16 cellular contexts compared by ENCODE assay signal in genomic region chr17:36941265-36942021, GRCh38. TPM values are rescaled to one million over a fixed set of nuclear protein-coding genes. Genes with fewer than 3 reads are reported as not detected.
DNase-seq lines count a peak whose midpoint lies in the region; TF ChIP-seq lines count a peak whose summit lies in the region.
"Had no signal": no experiment of that assay in that cellular context is flagged by ENCODE, and none has a peak within 500 bp of the region (broad histone marks: within the 10 kb centered on the region; RNA-seq: fewer than 3 reads in every experiment).

No MANE protein-coding gene starts in this region.

- intact Hi-C loops in stomach (cut with DNase I; ENCODE audit: low total_unique reads) = no loop called here

- peaks cover 87% of the 10 kb centered on the region for H3K27me3 Mint-ChIP-seq in T-helper 1 cell treated with Interleukin-12 subunit alpha and Interleukin-12 subunit beta and Interleukin-4 antibody, amounts not matched to agents 30 μg/mL and 1 μg/mL, for 36 hours (ENCODE audit: low read depth)

- H3K27ac ChIP-seq in hepatocyte (no peak overlapping the region), stomach (no peak overlapping the region)
- H3K27ac ChIP-seq: brain microvascular endothelial cell, heart right ventricle, skin epidermis, upper lobe of left lung had no signal

- H3K4me2 ChIP-seq in hepatocyte = peak overlapping the region; percentile 73

- peak overlapping the region; percentile 20 for H3K4me3 Mint-ChIP-seq in T-helper 1 cell treated with Interleukin-12 subunit alpha and Interleukin-12 subunit beta and Interleukin-4 antibody, amounts not matched to agents 30 μg/mL and 1 μg/mL, for 36 hours

- TF ChIP-seq POLR2A in stomach (IDR thresholded peaks at IDR 0.05) = no peak

- peaks cover 13% of the 10 kb centered on the region for H3K4me1 ChIP-seq in NT2/D1 (ENCODE audit: insufficient read depth, insufficient read length)
- H3K4me1 ChIP-seq in hepatocyte (ENCODE audit: insufficient read depth) = peaks cover 20% of the 10 kb centered on the region
- H3K4me1 ChIP-seq in neuron (ENCODE audit: insufficient read depth, low read length) = peaks cover 31% of the 10 kb centered on the region
- H3K4me1 ChIP-seq in BE2C = peaks cover 4% of the 10 kb centered on the region
- peaks cover 32 to 58% (median 48%) of the 10 kb centered on the region in 4 donors for H3K4me1 ChIP-seq in stomach

- H3K9ac ChIP-seq in NT2/D1 (ENCODE audit: insufficient read length, low read depth) = no peak overlapping the region

- peaks cover 100% of the 10 kb centered on the region for H3K27me3 ChIP-seq in NT2/D1 (ENCODE audit: insufficient read depth, insufficient read length)
- H3K27me3 ChIP-seq in hepatocyte = peaks cover 99% of the 10 kb centered on the region
- H3K27me3 ChIP-seq in neuron (ENCODE audit: insufficient read depth, low read length) = peaks cover 97% of the 10 kb centered on the region
- peaks cover 98% of the 10 kb centered on the region for H3K27me3 ChIP-seq in BE2C
- H3K27me3 ChIP-seq in stomach = peaks cover 78 to 100% (median 100%) of the 10 kb centered on the region in 3 donors

- peaks cover 6% of the 10 kb centered on the region for H3K36me3 Mint-ChIP-seq in T-helper 1 cell treated with Interleukin-12 subunit alpha and Interleukin-12 subunit beta and Interleukin-4 antibody, amounts not matched to agents 30 μg/mL and 1 μg/mL, for 36 hours (ENCODE audit: low read depth)

- no peaks in the 10 kb centered on the region for H3K9me3 ChIP-seq in NT2/D1 (ENCODE audit: insufficient read depth, low read length)
- H3K9me3 ChIP-seq in hepatocyte (ENCODE audit: low read depth) = no peaks in the 10 kb centered on the region
- no peaks in the 10 kb centered on the region for H3K9me3 ChIP-seq in neuron (ENCODE audit: low read length)
- peaks cover 3% of the 10 kb centered on the region; the same call in 1 of the 2 replicates for H3K9me3 ChIP-seq in BE2C
- H3K9me3 ChIP-seq in stomach = peaks cover 0 to 5% (median 0%) of the 10 kb centered on the region in 4 donors
- H3K9me3 ChIP-seq: heart right ventricle, upper lobe of left lung had no signal

- H3K36me3 ChIP-seq in NT2/D1 (ENCODE audit: insufficient read depth, insufficient read length, low read length) (no peaks in the 10 kb centered on the region), hepatocyte (replicated peaks; ENCODE audit: insufficient read depth, low read depth) (no peaks in the 10 kb centered on the region), neuron (ENCODE audit: insufficient read depth, low read length) (no peaks in the 10 kb centered on the region), BE2C (no peaks in the 10 kb centered on the region), stomach (no peaks in the 10 kb centered on the region)
- H3K36me3 ChIP-seq: brain microvascular endothelial cell, heart right ventricle, upper lobe of left lung had no signal

- no peaks in the 10 kb centered on the region for H3K9me3 Mint-ChIP-seq in T-helper 1 cell treated with Interleukin-12 subunit alpha and Interleukin-12 subunit beta and Interleukin-4 antibody, amounts not matched to agents 30 μg/mL and 1 μg/mL, for 36 hours

- TF ChIP-seq CTCF in hepatocyte (IDR thresholded peaks at IDR 0.05; ENCODE audit: poor library complexity) (no peak), BE2C (IDR thresholded peaks at IDR 0.05; ENCODE audit: low read depth, low read length) (no peak), stomach (IDR thresholded peaks at IDR 0.05) (no peak)

- 35% methylated on average over 17 of the region's 17 CpGs for WGBS in hepatocyte (ENCODE audit: low lambda C conversion rate, missing lambda C conversion rate)
- whole genome bisulfite sequencing in stomach, 5 donors = 20 to 23% (median 22%) methylated on average over 15 to 17 of the region's 17 CpGs

- peak overlapping the region; percentile 58 for H3K27ac Mint-ChIP-seq in T-helper 1 cell treated with Interleukin-12 subunit alpha and Interleukin-12 subunit beta and Interleukin-4 antibody, amounts not matched to agents 30 μg/mL and 1 μg/mL, for 36 hours

- no peaks in the 10 kb centered on the region for H3K79me2 ChIP-seq in hepatocyte

- no peak for TF ChIP-seq EP300 in stomach (IDR thresholded peaks at IDR 0.05)

- H4K20me1 ChIP-seq in hepatocyte (ENCODE audit: insufficient read depth, poor library complexity, severe bottlenecking) = no peaks in the 10 kb centered on the region

- H3K4me3 ChIP-seq in NT2/D1 (ENCODE audit: insufficient read length, low read depth) = peak overlapping the region; percentile 15
- no peak overlapping the region for H3K4me3 ChIP-seq in hepatocyte
- H3K4me3 ChIP-seq in neuron (ENCODE audit: low read length) = peak overlapping the region; percentile 9
- no peak overlapping the region for H3K4me3 ChIP-seq in BE2C (ENCODE audit: low read depth, low read length)
- H3K4me3 ChIP-seq in stomach = peak overlapping the region in 2 of 4 donors; percentile 29 to 40

- H3K9me2 ChIP-seq in hepatocyte (replicated peaks; ENCODE audit: insufficient read depth) = no peaks in the 10 kb centered on the region

- peaks cover 19% of the 10 kb centered on the region for H3K4me1 Mint-ChIP-seq in T-helper 1 cell treated with Interleukin-12 subunit alpha and Interleukin-12 subunit beta and Interleukin-4 antibody, amounts not matched to agents 30 μg/mL and 1 μg/mL, for 36 hours (ENCODE audit: low read depth)

- H2AFZ ChIP-seq in hepatocyte (no peak overlapping the region), neuron (ENCODE audit: low read depth, low read length) (peak overlapping the region; percentile 54)

- DNase-seq in T-helper 1 cell (no peak), NT2/D1 (ENCODE audit: low read depth, low spot score) (no peak), hepatocyte (ENCODE audit: low spot score) (no peak), BE2C (no peak), stomach (no peak), NCI-H446 treated with DMSO at 0.1 percent for 48 hours (lab: John Stamatoyannopoulos, UW) (no peak)
- DNase-seq: 8988T, brain microvascular endothelial cell, DMS153, heart right ventricle, NCI-H510A had no signal

RNA-seq across cellular contexts. Expression of gene LHX1, which starts 4.2 kb away (rescaled TPM):
- total RNA-seq in hepatocyte (not detected in 2 replicates), stomach (not detected)
- polyA plus RNA-seq in hepatocyte (0.35 TPM in 1 of 2 replicates, not detected in the other), stomach (not detected)
- polyA plus RNA-seq in BE2C (2012; ENCODE audit: insufficient read depth, insufficient read length, low read depth) = not detected
- total RNA-seq: mucosa of gallbladder, upper lobe of left lung had no signal
- polyA plus RNA-seq: heart right ventricle had no signal

RNA-seq across cellular contexts. Expression of gene AATF, which starts 7.3 kb away (rescaled TPM):
- total RNA-seq in hepatocyte = 31.2 and 35.2 TPM in 2 replicates
- 35.7 and 43.3 TPM in 2 replicates for polyA plus RNA-seq in hepatocyte
- 102 TPM for polyA plus RNA-seq in BE2C (2012; ENCODE audit: insufficient read depth, insufficient read length, low read depth)
- 10 to 100 TPM in 4 of 5 donors, 1 to 10 TPM in 1; 5.3 to 52.7 (median 20.2) TPM for total RNA-seq in stomach
- polyA plus RNA-seq in stomach = 10 to 100 TPM; 27.9 to 45.8 (median 36.6) TPM

Comparison
In these comparisons a context has a peak if more than half of its experiments do, and no peak if none do; other contexts are left out.
1. H3K4me3 ChIP-seq: peak in NT2/D1 (single experiment) and neuron (single experiment); none in hepatocyte (single experiment) and BE2C (single experiment).